ENCODE assay signal across 18 cellular contexts in the genomic region with DNA sequence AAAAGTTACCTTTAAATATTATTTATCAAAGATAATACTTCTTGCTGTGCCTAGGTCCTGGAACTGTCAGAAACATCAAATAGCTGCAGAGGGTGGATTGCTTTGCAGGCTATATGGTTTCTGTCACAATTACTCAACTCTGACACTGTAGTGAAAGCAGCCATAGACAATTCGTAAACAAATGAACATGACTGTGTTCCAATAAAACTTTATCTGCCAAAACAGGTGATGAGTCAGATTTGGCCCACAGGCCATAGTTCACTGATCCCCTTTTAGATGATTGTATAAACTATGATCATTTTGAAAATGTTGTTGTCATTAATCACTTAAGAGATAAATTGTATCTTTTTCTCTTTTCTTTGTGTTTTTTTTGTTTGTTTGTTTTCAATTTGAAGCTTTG. TPM values are rescaled to one million over a fixed set of nuclear protein-coding genes. Genes with fewer than 3 reads are reported as not detected.
DNase-seq lines count a peak whose midpoint lies in the region; ATAC-seq, FAIRE-seq and TF ChIP-seq lines count a peak whose summit lies in the region.
"Had no signal": no experiment of that assay in that cellular context is flagged by ENCODE, and none has a peak within 500 bp of the region (broad histone marks: within the 10 kb centered on the region; RNA-seq: fewer than 3 reads in every experiment).

No MANE protein-coding gene starts in this region.

- ATAC-seq in HepG2 (no peak), right lobe of liver (no peak), GM12878 (no peak)

- H3K4me1 ChIP-seq in HepG2 (ENCODE audit: insufficient read depth, low read length) = no peaks in the 10 kb centered on the region; the same call in 1 of the 2 replicates
- H3K4me1 ChIP-seq in right lobe of liver = no peaks in the 10 kb centered on the region
- H3K4me1 ChIP-seq in GM12878 (ENCODE audit: control insufficient read depth, insufficient read depth, low read length) = no peaks in the 10 kb centered on the region
- H3K4me1 ChIP-seq in left ventricle myocardium inferior = no peaks in the 10 kb centered on the region
- H3K4me1 ChIP-seq: BLaER1, HAP-1 had no signal

- H3K4me3 ChIP-seq in HepG2 (replicated peaks in 1 of 3; ENCODE audit: insufficient read depth in 1 of 3, low read depth in 2 of 3, low read length in 3 of 3) (no peak overlapping the region), right lobe of liver (no peak overlapping the region), GM12878 (no peak overlapping the region), fibroblast of villous mesenchyme (ENCODE audit: low read depth, low read length) (no peak overlapping the region), left ventricle myocardium inferior (no peak overlapping the region)
- H3K4me3 ChIP-seq: BLaER1, HAP-1 had no signal

- TF ChIP-seq EP300 in HepG2 (IDR thresholded peaks at IDR 0.05; ENCODE audit: low read depth in 2 of 2, low read length in 2 of 2) (no peak), HepG2 (CRISPR knock-in tag; IDR thresholded peaks at IDR 0.05; ENCODE audit: borderline replicate concordance) (no peak), GM12878 (IDR thresholded peaks at IDR 0.05; ENCODE audit: borderline replicate concordance in 1 of 2, control insufficient read depth in 1 of 2, low read depth in 2 of 2, low read length in 2 of 2) (no peak)

- H4K20me1 ChIP-seq in HepG2 (ENCODE audit: insufficient read depth, low read length) (no peaks in the 10 kb centered on the region), GM12878 (ENCODE audit: control insufficient read depth, insufficient read depth) (no peaks in the 10 kb centered on the region)
- H4K20me1 ChIP-seq: BLaER1 had no signal

- no peak for TF ChIP-seq POLR2A in HepG2 (IDR thresholded peaks at IDR 0.05; ENCODE audit: insufficient read depth in 1 of 2, low read depth in 2 of 2, low read length in 2 of 2)
- TF ChIP-seq POLR2A in right lobe of liver (IDR thresholded peaks at IDR 0.05) = no peak
- TF ChIP-seq POLR2A in GM12878 (IDR thresholded peaks at IDR 0.05; ENCODE audit: low read depth, low read length) = no peak

- H3K4me2 ChIP-seq in HepG2 (ENCODE audit: low read depth, low read length) (no peak overlapping the region), GM12878 (ENCODE audit: control insufficient read depth, insufficient read depth) (no peak overlapping the region)
- H3K4me2 ChIP-seq: BLaER1 had no signal

- BruUV-seq in HepG2 (replicated peaks; lab: Mats Ljungman, UMichigan) (no TSS peak), GM12878 (replicated peaks; lab: Mats Ljungman, UMichigan) (no TSS peak)

- TF ChIP-seq CTCF in HepG2 (CRISPR knock-in tag; IDR thresholded peaks at IDR 0.05) (no peak), right lobe of liver (IDR thresholded peaks at IDR 0.05) (no peak), GM12878 (IDR thresholded peaks at IDR 0.05 in 2 of 3, conservative IDR thresholded peaks at IDR 0.05 in 1 of 3; ENCODE audit: control insufficient read depth in 2 of 3, extremely low read depth in 1 of 3, insufficient read depth in 1 of 3, low read depth in 3 of 3, low read length in 3 of 3) (no peak), fibroblast of villous mesenchyme (IDR thresholded peaks at IDR 0.05; ENCODE audit: insufficient read depth, low read depth, low read length) (no peak), left ventricle myocardium inferior (IDR thresholded peaks at IDR 0.05; ENCODE audit: borderline replicate concordance) (no peak)

- POLR2A ChIA-PET in HepG2 (lab: Yijun Ruan, JAX) (no interaction called here), GM12878 (lab: Charles Lee) (no interaction called here)

- 0% methylated on average over 1 of the region's 1 CpG for WGBS in HepG2 (ENCODE audit: low lambda C conversion rate)
- 22% methylated on average over 1 of the region's 1 CpG for whole genome bisulfite sequencing in right lobe of liver (ENCODE audit: insufficient coverage, low coverage, low lambda C conversion rate, missing lambda C conversion rate)
- 0% methylated on average over 1 of the region's 1 CpG for WGBS in GM12878 (ENCODE audit: insufficient coverage, insufficient replicate concordance, low lambda C conversion rate, missing lambda C conversion rate)

- in situ Hi-C loops in HepG2 (cut with HindIII; ENCODE audit: extremely low pct_ligation_motif_present, low pct_unique_long_range_greater_than_20kb) (no loop called here), GM12878 (cut with MboI) (no loop called here)

- H3K27me3 ChIP-seq in HepG2 (ENCODE audit: control insufficient read depth in 1 of 2, insufficient read depth in 2 of 2, low read length in 2 of 2) = 0 out of 5 replicates have a peak, but pooled peaks cover 0 to 7% of the 10 kb centered on the region in 2 experiments
- no peaks in the 10 kb centered on the region for H3K27me3 ChIP-seq in right lobe of liver
- H3K27me3 ChIP-seq in GM12878 (replicated peaks in 1 of 2; ENCODE audit: control insufficient read depth in 2 of 2, insufficient read depth in 2 of 2, low read length in 1 of 2) = no peaks in the 10 kb centered on the region
- H3K27me3 ChIP-seq in left ventricle myocardium inferior (ENCODE audit: low read depth) = no peaks in the 10 kb centered on the region
- H3K27me3 ChIP-seq: BLaER1 had no signal

- RAD21 ChIA-PET in GM12878 (lab: Charles Lee; ENCODE audit: unreplicated experiment) = no interaction called here

- H3K9me3 ChIP-seq in HepG2 (ENCODE audit: low read length) (no peaks in the 10 kb centered on the region), right lobe of liver (no peaks in the 10 kb centered on the region), GM12878 (replicated peaks; ENCODE audit: control insufficient read depth, insufficient read depth, low read length) (no peaks in the 10 kb centered on the region), left ventricle myocardium inferior (replicated peaks) (no peaks in the 10 kb centered on the region)
- H3K9me3 ChIP-seq: BLaER1, Caco-2, HAP-1 had no signal

- no peak for TF ChIP-seq RAD21 in HepG2 (CRISPR knock-in tag; IDR thresholded peaks at IDR 0.05)
- TF ChIP-seq RAD21 in GM12878 (IDR thresholded peaks at IDR 0.05; ENCODE audit: insufficient read depth, low read depth, low read length) = no peak

- H2AFZ ChIP-seq in HepG2 (ENCODE audit: low read length) = no peak overlapping the region
- H2AFZ ChIP-seq in GM12878 (ENCODE audit: control insufficient read depth, low read depth, low read length) = no peak overlapping the region

- intact Hi-C loops in HepG2 (cut with micrococcal nuclease; ENCODE audit: unreplicated experiment) (no loop called here), right lobe of liver (cut with DNase I) (no loop called here), GM12878 (cut with micrococcal nuclease; ENCODE audit: unreplicated experiment) (no loop called here), left ventricle myocardium inferior (cut with micrococcal nuclease) (no loop called here)

- no peak overlapping the region for H3K27ac ChIP-seq in HepG2 (ENCODE audit: extremely low read length, insufficient read depth, low read length)
- no peak overlapping the region for H3K27ac ChIP-seq in right lobe of liver
- H3K27ac ChIP-seq in GM12878 (ENCODE audit: control insufficient read depth, insufficient read depth) = no peak overlapping the region
- no peak overlapping the region for H3K27ac ChIP-seq in left ventricle myocardium inferior (replicated peaks)
- H3K27ac ChIP-seq: 22Rv1, BLaER1 had no signal

- H3K36me3 ChIP-seq in HepG2 (replicated peaks in 1 of 2; ENCODE audit: control insufficient read depth in 1 of 2, insufficient read depth in 2 of 2, low read length in 2 of 2) (no peaks in the 10 kb centered on the region), right lobe of liver (no peaks in the 10 kb centered on the region), GM12878 (ENCODE audit: control insufficient read depth in 2 of 2, insufficient read depth in 2 of 2, low read length in 1 of 2) (no peaks in the 10 kb centered on the region), left ventricle myocardium inferior (no peaks in the 10 kb centered on the region)
- H3K36me3 ChIP-seq: BLaER1, HAP-1 had no signal

- CTCF ChIA-PET in HepG2 (lab: Yijun Ruan, JAX; ENCODE audit: low intra/inter-chr PET ratio, low total read pairs) (no interaction called here), GM12878 (lab: Yijun Ruan, JAX) (no interaction called here)

- H3K9ac ChIP-seq in HepG2 (ENCODE audit: insufficient read depth, low read depth, low read length) = no peak overlapping the region
- no peak overlapping the region for H3K9ac ChIP-seq in GM12878 (ENCODE audit: control insufficient read depth, insufficient read depth, low read length)
- H3K9ac ChIP-seq: BLaER1 had no signal

- DNase-seq in HepG2 (ENCODE audit: low spot score) = no peak
- no peak for DNase-seq in right lobe of liver
- DNase-seq in GM12878 (ENCODE audit: low read depth, low spot score) = no peak
- peak; percentile 64 for DNase-seq in fibroblast of villous mesenchyme (ENCODE audit: low read depth)
- DNase-seq in left ventricle myocardium inferior = no peak
- DNase-seq in NCI-H69 (lab: John Stamatoyannopoulos, UW) = no peak
- no peak for DNase-seq in GOT3 (lab: John Stamatoyannopoulos, UW)
- DNase-seq in activated CD8-positive, alpha-beta memory T cell treated with anti-CD3 and anti-CD28 coated beads, Interleukin-2, amount 50 U/mL, for 4 hours = no peak
- DNase-seq: AML-193; Caco-2; CD8-positive, alpha-beta memory T cell had no signal

- no peaks in the 10 kb centered on the region for H3K79me2 ChIP-seq in HepG2 (ENCODE audit: insufficient read depth, low read length)
- no peaks in the 10 kb centered on the region for H3K79me2 ChIP-seq in GM12878 (ENCODE audit: control insufficient read depth, insufficient read depth, low read length)

- SMC1A ChIA-PET in GM12878 (lab: Charles Lee; ENCODE audit: uncharacterized antibody, unreplicated experiment) = no interaction called here

- FAIRE-seq in HepG2 (lab: Jason Lieb, UNC) = no peak
- FAIRE-seq in GM12878 (lab: Jason Lieb, UNC) = no peak
- FAIRE-seq: GM12891, H1 had no signal

RNA-seq across cellular contexts. Expression of gene MEPE, which starts 8.4 kb away (rescaled TPM):
- total RNA-seq in HepG2 (2016; rRNA removed; fragmentation: Illumina TruSeq; extraction: Trizol) = not detected in 2 replicates
- total RNA-seq in HepG2 (2016; cell fraction: cytosol; rRNA removed; fragmentation: Illumina TruSeq; extraction: Trizol; ENCODE audit: low read depth) = not detected in 2 replicates
- total RNA-seq in HepG2 (2016; cell fraction: insoluble cytoplasmic fraction; rRNA removed; fragmentation: Illumina TruSeq; extraction: Trizol) = not detected in 2 replicates
- total RNA-seq in HepG2 (2016; cell fraction: membrane; rRNA removed; fragmentation: Illumina TruSeq; extraction: Trizol) = not detected in 2 replicates
- not detected in 2 replicates for total RNA-seq in HepG2 (2016; cell fraction: nucleus; rRNA removed; fragmentation: Illumina TruSeq; extraction: Trizol)
- polyA plus RNA-seq in HepG2 (2011; rRNA removed) = 0.04 TPM in 1 of 2 replicates, not detected in the other
- not detected in 2 replicates for polyA plus RNA-seq in HepG2 (2011; cell fraction: cytosol; rRNA removed)
- polyA plus RNA-seq in HepG2 (2011; cell fraction: nucleus; rRNA removed) = not detected in 2 replicates
- polyA plus RNA-seq in HepG2 (2012) = not detected in 2 replicates
- not detected in 2 replicates for polyA plus RNA-seq in HepG2 (2016; cell fraction: cytosol; fragmentation: Illumina TruSeq; extraction: Trizol; ENCODE audit: low read depth)
- polyA plus RNA-seq in HepG2 (2016; cell fraction: insoluble cytoplasmic fraction; fragmentation: Illumina TruSeq; extraction: Trizol; ENCODE audit: low read depth) = not detected in 2 replicates
- not detected in 2 replicates for polyA plus RNA-seq in HepG2 (2016; cell fraction: membrane; fragmentation: Illumina TruSeq; extraction: Trizol; ENCODE audit: low read depth)
- not detected in 2 replicates for polyA plus RNA-seq in HepG2 (2016; cell fraction: nucleus; fragmentation: Illumina TruSeq; extraction: Trizol; ENCODE audit: insufficient read depth, low read depth)
- 0.14 TPM in 1 of 2 replicates, not detected in the other for polyA minus RNA-seq in HepG2 (2011; rRNA and poly(A)+ RNA removed; ENCODE audit: low replicate concordance)
- polyA minus RNA-seq in HepG2 (2011; cell fraction: cytosol; rRNA and poly(A)+ RNA removed) = not detected in 2 replicates
- polyA minus RNA-seq in HepG2 (2011; cell fraction: nucleus; rRNA and poly(A)+ RNA removed) = not detected in 2 replicates
- total RNA-seq in right lobe of liver = not detected
- total RNA-seq in GM12878 (2013; cell fraction: nucleolus; rRNA removed) = not detected in 2 replicates
- not detected in 2 replicates for total RNA-seq in GM12878 (2014; rRNA removed)
- total RNA-seq in GM12878 (2014; rRNA removed; fragmentation: Illumina TruSeq; extraction: Trizol) = not detected in 2 replicates
- total RNA-seq in GM12878 (2021) = not detected in 2 replicates
- not detected for polyA plus RNA-seq in GM12878 (2011; ENCODE audit: low read depth)
- polyA plus RNA-seq in GM12878 (2011; rRNA removed) = not detected in 2 replicates
- not detected in 2 replicates for polyA plus RNA-seq in GM12878 (2011; cell fraction: cytosol; rRNA removed)
- polyA plus RNA-seq in GM12878 (2011; cell fraction: nucleus; rRNA removed) = not detected in 2 replicates
- polyA plus RNA-seq in GM12878 (2012) = not detected in 2 replicates
- not detected in 2 replicates for polyA plus RNA-seq in GM12878 (2014; fragmentation: Illumina TruSeq; extraction: Trizol)
- not detected for polyA plus RNA-seq in GM12878 (2014; fragmentation: Nextera tagmentation; extraction: Ambion mirVana)
- polyA plus RNA-seq in GM12878 (2014; rRNA removed) = not detected in 2 replicates
- not detected for polyA plus RNA-seq in GM12878 (2016; fragmentation: Nextera tagmentation; extraction: Ambion mirVana)
- not detected in 2 replicates for polyA minus RNA-seq in GM12878 (2011; rRNA and poly(A)+ RNA removed)
- not detected in 2 replicates for polyA minus RNA-seq in GM12878 (2011; cell fraction: cytosol; rRNA and poly(A)+ RNA removed)
- polyA minus RNA-seq in GM12878 (2011; cell fraction: nucleus; rRNA and poly(A)+ RNA removed) = not detected in 2 replicates
- not detected in 2 replicates for total RNA-seq in fibroblast of villous mesenchyme
- total RNA-seq in left ventricle myocardium inferior = not detected
- total RNA-seq: Caco-2; CD8-positive, alpha-beta memory T cell; G401; H1; HT1080 had no signal
- polyA plus RNA-seq: CD8-positive, alpha-beta memory T cell; H1 had no signal

RNA-seq across cellular contexts. Expression of gene IBSP, which starts 25.0 kb away (rescaled TPM):
- total RNA-seq in HepG2 (2016; rRNA removed; fragmentation: Illumina TruSeq; extraction: Trizol) = not detected in 2 replicates
- not detected in 2 replicates for total RNA-seq in HepG2 (2016; cell fraction: cytosol; rRNA removed; fragmentation: Illumina TruSeq; extraction: Trizol; ENCODE audit: low read depth)
- not detected in 2 replicates for total RNA-seq in HepG2 (2016; cell fraction: insoluble cytoplasmic fraction; rRNA removed; fragmentation: Illumina TruSeq; extraction: Trizol)
- total RNA-seq in HepG2 (2016; cell fraction: membrane; rRNA removed; fragmentation: Illumina TruSeq; extraction: Trizol) = not detected in 2 replicates
- total RNA-seq in HepG2 (2016; cell fraction: nucleus; rRNA removed; fragmentation: Illumina TruSeq; extraction: Trizol) = not detected in 2 replicates
- not detected in 2 replicates for polyA plus RNA-seq in HepG2 (2011; rRNA removed)
- polyA plus RNA-seq in HepG2 (2011; cell fraction: cytosol; rRNA removed) = not detected in 2 replicates
- not detected in 2 replicates for polyA plus RNA-seq in HepG2 (2011; cell fraction: nucleus; rRNA removed)
- not detected in 2 replicates for polyA plus RNA-seq in HepG2 (2012)
- not detected in 2 replicates for polyA plus RNA-seq in HepG2 (2016; cell fraction: cytosol; fragmentation: Illumina TruSeq; extraction: Trizol; ENCODE audit: low read depth)
- not detected in 2 replicates for polyA plus RNA-seq in HepG2 (2016; cell fraction: insoluble cytoplasmic fraction; fragmentation: Illumina TruSeq; extraction: Trizol; ENCODE audit: low read depth)
- polyA plus RNA-seq in HepG2 (2016; cell fraction: membrane; fragmentation: Illumina TruSeq; extraction: Trizol; ENCODE audit: low read depth) = not detected in 2 replicates
- not detected in 2 replicates for polyA plus RNA-seq in HepG2 (2016; cell fraction: nucleus; fragmentation: Illumina TruSeq; extraction: Trizol; ENCODE audit: insufficient read depth, low read depth)
- polyA minus RNA-seq in HepG2 (2011; rRNA and poly(A)+ RNA removed; ENCODE audit: low replicate concordance) = not detected in 2 replicates
- polyA minus RNA-seq in HepG2 (2011; cell fraction: cytosol; rRNA and poly(A)+ RNA removed) = not detected in 2 replicates
- not detected in 2 replicates for polyA minus RNA-seq in HepG2 (2011; cell fraction: nucleus; rRNA and poly(A)+ RNA removed)
- total RNA-seq in right lobe of liver = not detected
- not detected in 2 replicates for total RNA-seq in GM12878 (2013; cell fraction: nucleolus; rRNA removed)
- total RNA-seq in GM12878 (2014; rRNA removed) = not detected in 2 replicates
- total RNA-seq in GM12878 (2014; rRNA removed; fragmentation: Illumina TruSeq; extraction: Trizol) = not detected in 2 replicates
- total RNA-seq in GM12878 (2021) = not detected in 2 replicates
- not detected for polyA plus RNA-seq in GM12878 (2011; ENCODE audit: low read depth)
- not detected in 2 replicates for polyA plus RNA-seq in GM12878 (2011; rRNA removed)
- not detected in 2 replicates for polyA plus RNA-seq in GM12878 (2011; cell fraction: cytosol; rRNA removed)
- polyA plus RNA-seq in GM12878 (2011; cell fraction: nucleus; rRNA removed) = not detected in 2 replicates
- not detected in 2 replicates for polyA plus RNA-seq in GM12878 (2012)
- not detected in 2 replicates for polyA plus RNA-seq in GM12878 (2014; fragmentation: Illumina TruSeq; extraction: Trizol)
- polyA plus RNA-seq in GM12878 (2014; fragmentation: Nextera tagmentation; extraction: Ambion mirVana) = not detected
- not detected in 2 replicates for polyA plus RNA-seq in GM12878 (2014; rRNA removed)
- polyA plus RNA-seq in GM12878 (2016; fragmentation: Nextera tagmentation; extraction: Ambion mirVana) = not detected
- polyA minus RNA-seq in GM12878 (2011; rRNA and poly(A)+ RNA removed) = not detected in 2 replicates
- not detected in 2 replicates for polyA minus RNA-seq in GM12878 (2011; cell fraction: cytosol; rRNA and poly(A)+ RNA removed)
- polyA minus RNA-seq in GM12878 (2011; cell fraction: nucleus; rRNA and poly(A)+ RNA removed) = not detected in 2 replicates
- not detected in 2 replicates for total RNA-seq in fibroblast of villous mesenchyme
- total RNA-seq in left ventricle myocardium inferior = not detected
- total RNA-seq: Caco-2; CD8-positive, alpha-beta memory T cell; G401; H1; HT1080 had no signal
- polyA plus RNA-seq: CD8-positive, alpha-beta memory T cell; H1 had no signal
